Comparison of ENCODE assay signal across 15 cellular contexts in the genomic region with DNA sequence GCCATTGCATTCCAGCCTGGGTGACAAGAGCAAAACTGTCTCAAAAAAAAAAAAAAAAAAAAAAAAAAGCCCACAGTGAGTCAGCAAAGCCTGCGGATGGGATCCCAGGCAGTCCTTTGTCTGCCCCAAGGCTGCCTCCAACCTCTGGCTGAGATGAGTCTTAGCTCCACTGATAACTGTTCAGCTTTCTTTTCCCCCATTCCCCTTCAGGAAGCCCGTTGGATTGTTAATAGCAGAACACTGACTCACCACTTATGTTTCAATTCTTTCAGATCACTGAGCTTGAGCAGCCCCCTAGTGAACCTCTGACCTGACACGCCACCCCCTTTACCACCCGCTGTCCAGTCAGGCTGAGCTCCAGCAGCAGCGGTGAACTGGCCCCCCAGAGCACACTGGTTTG. TPM values are rescaled to one million over a fixed set of nuclear protein-coding genes. Genes with fewer than 3 reads are reported as not detected.
A peak's percentile ranks its signal among the peaks of the same experiment; 100 is the strongest.
DNase-seq lines count a peak whose midpoint lies in the region; ATAC-seq and TF ChIP-seq lines count a peak whose summit lies in the region.
"Had no signal": no experiment of that assay in that cellular context is flagged by ENCODE, and none has a peak within 500 bp of the region (broad histone marks: within the 10 kb centered on the region; RNA-seq: fewer than 3 reads in every experiment).

No MANE protein-coding gene starts in this region.

- no peaks in the 10 kb centered on the region for H3K36me3 ChIP-seq in SK-N-SH (replicated peaks in 1 of 2; ENCODE audit: control insufficient read depth in 1 of 2, insufficient read depth in 2 of 2, low read length in 1 of 2)
- H3K36me3 ChIP-seq in testis (ENCODE audit: low read depth, missing control alignments) = no peaks in the 10 kb centered on the region
- H3K36me3 ChIP-seq: tibial artery had no signal

- H3K9me2 ChIP-seq in SK-N-SH = no peaks in the 10 kb centered on the region

- H3K9me3 ChIP-seq in SK-N-SH (no peaks in the 10 kb centered on the region), testis (no peaks in the 10 kb centered on the region)
- H3K9me3 ChIP-seq: tibial artery had no signal

- H3K4me2 ChIP-seq in SK-N-SH = peak overlapping the region; percentile 19; the same call in 1 of the 2 replicates

- CTCF ChIA-PET in SK-N-SH (lab: Yijun Ruan, JAX) = no interaction called here

- peak in 1 of 2 experiments; percentile 89; a peak in 1 of 4 replicates for TF ChIP-seq EP300 in SK-N-SH (IDR thresholded peaks at IDR 0.05; ENCODE audit: borderline replicate concordance in 1 of 2, low read depth in 1 of 2, low read length in 1 of 2)

- no peak for TF ChIP-seq CTCF in SK-N-SH (IDR thresholded peaks at IDR 0.05)
- no peak for TF ChIP-seq CTCF in fibroblast of pulmonary artery (IDR thresholded peaks at IDR 0.05; ENCODE audit: low read length, missing control alignments)
- TF ChIP-seq CTCF in testis (IDR thresholded peaks at IDR 0.05) = no peak

- peaks cover 28% of the 10 kb centered on the region for H3F3A ChIP-seq in SK-N-SH (replicated peaks; ENCODE audit: insufficient read depth)

- TF ChIP-seq RAD21 in SK-N-SH (IDR thresholded peaks at IDR 0.05; ENCODE audit: low read length) = no peak

- H3K79me2 ChIP-seq in SK-N-SH (ENCODE audit: insufficient read depth) = no peaks in the 10 kb centered on the region

- peak overlapping the region; percentile 52; the same call in 1 of the 2 replicates for H2AFZ ChIP-seq in SK-N-SH (ENCODE audit: low read depth)

- H3K4me3 ChIP-seq in SK-N-SH (ENCODE audit: low read depth in 2 of 2, low read length in 1 of 2) (no peak overlapping the region), fibroblast of pulmonary artery (replicated peaks; ENCODE audit: low read depth, low read length) (no peak overlapping the region), testis (no peak overlapping the region)
- H3K4me3 ChIP-seq: GM12878, tibial artery had no signal

- H3K27me3 ChIP-seq in SK-N-SH (ENCODE audit: insufficient read depth) (no peaks in the 10 kb centered on the region), testis (no peaks in the 10 kb centered on the region)
- H3K27me3 ChIP-seq: tibial artery had no signal

- peak overlapping the region; percentile 2 to 93; a peak in 3 of 4 replicates for H3K27ac ChIP-seq in SK-N-SH (ENCODE audit: low read depth in 2 of 2, low read length in 1 of 2)
- H3K27ac ChIP-seq in testis = no peak overlapping the region
- H3K27ac ChIP-seq: 22Rv1 had no signal

- intact Hi-C loops in testis (cut with DNase I; ENCODE audit: low total_unique reads) = no loop called here

- DNase-seq in DMS53 (lab: John Stamatoyannopoulos, UW) (peak; percentile 11), DMS53 treated with DMSO at 0.1 percent for 48 hours (lab: John Stamatoyannopoulos, UW; ENCODE audit: unreplicated experiment) (no peak), SK-N-SH (no peak), fibroblast of pulmonary artery (ENCODE audit: low read depth) (peak; percentile 95), stromal cell of bone marrow (ENCODE audit: low read depth) (peak; percentile 68), testis (no peak)
- DNase-seq: activated CD4-positive, alpha-beta memory T cell treated with anti-CD3 and anti-CD28 coated beads for 36 hours; aorta; glutamatergic neuron; tibial artery had no signal

- ATAC-seq in HG03045 (IDR thresholded peaks at IDR 0.05; ENCODE audit: unreplicated experiment) (no peak), GM19324 (IDR thresholded peaks at IDR 0.05; ENCODE audit: low FRiP score, unreplicated experiment) (no peak)
- ATAC-seq: GM12878 had no signal

- no peak for TF ChIP-seq POLR2A in testis (IDR thresholded peaks at IDR 0.05)

- H3K9ac ChIP-seq in SK-N-SH = peak overlapping the region; percentile 46; the same call in 1 of the 2 replicates

- POLR2A ChIA-PET in SK-N-SH (lab: Yijun Ruan, JAX) = no interaction called here

- H3K4me1 ChIP-seq in SK-N-SH (ENCODE audit: control insufficient read depth in 1 of 2, insufficient read depth in 2 of 2, low read depth in 1 of 2, low read length in 1 of 2) = peaks cover 17 to 26% of the 10 kb centered on the region in 2 experiments; a peak in 3 of 4 replicates
- peaks cover under 1% of the 10 kb centered on the region for H3K4me1 ChIP-seq in testis

- WGBS in SK-N-SH (ENCODE audit: low lambda C conversion rate) = 3% methylated on average over 5 of the region's 5 CpGs
- 68 to 82% methylated on average over 4 to 5 of the region's 5 CpGs for WGBS in testis, 2 donors

- H4K20me1 ChIP-seq in SK-N-SH (ENCODE audit: insufficient read depth) = no peaks in the 10 kb centered on the region

TF ChIP-seq in SK-N-SH, 30 proteins besides CTCF, POLR2A, EP300 and RAD21 (continues in another document):
- peak; percentile 65 for TF ChIP-seq FOSL2 (IDR thresholded peaks at IDR 0.05; ENCODE audit: borderline replicate concordance, low read depth)
- TF ChIP-seq NRF1 (IDR thresholded peaks at IDR 0.05; ENCODE audit: low read depth, low read length) = no peak
- peak; percentile 96; the same call in 1 of the 2 replicates for TF ChIP-seq RXRA (IDR thresholded peaks at IDR 0.05; ENCODE audit: borderline replicate concordance, low read depth)
- TF ChIP-seq, protein P1, sequence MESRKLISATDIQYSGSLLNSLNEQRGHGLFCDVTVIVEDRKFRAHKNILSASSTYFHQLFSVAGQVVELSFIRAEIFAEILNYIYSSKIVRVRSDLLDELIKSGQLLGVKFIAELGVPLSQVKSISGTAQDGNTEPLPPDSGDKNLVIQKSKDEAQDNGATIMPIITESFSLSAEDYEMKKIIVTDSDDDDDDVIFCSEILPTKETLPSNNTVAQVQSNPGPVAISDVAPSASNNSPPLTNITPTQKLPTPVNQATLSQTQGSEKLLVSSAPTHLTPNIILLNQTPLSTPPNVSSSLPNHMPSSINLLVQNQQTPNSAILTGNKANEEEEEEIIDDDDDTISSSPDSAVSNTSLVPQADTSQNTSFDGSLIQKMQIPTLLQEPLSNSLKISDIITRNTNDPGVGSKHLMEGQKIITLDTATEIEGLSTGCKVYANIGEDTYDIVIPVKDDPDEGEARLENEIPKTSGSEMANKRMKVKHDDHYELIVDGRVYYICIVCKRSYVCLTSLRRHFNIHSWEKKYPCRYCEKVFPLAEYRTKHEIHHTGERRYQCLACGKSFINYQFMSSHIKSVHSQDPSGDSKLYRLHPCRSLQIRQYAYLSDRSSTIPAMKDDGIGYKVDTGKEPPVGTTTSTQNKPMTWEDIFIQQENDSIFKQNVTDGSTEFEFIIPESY (IDR thresholded peaks at IDR 0.05; ENCODE audit: borderline replicate concordance, low read depth) = no peak
- TF ChIP-seq POLR2AphosphoS5 (IDR thresholded peaks at IDR 0.05; ENCODE audit: low read depth, low read length) = peak; percentile 27; the same call in 1 of the 2 replicates
- TF ChIP-seq EZH2phosphoT487 (IDR thresholded peaks at IDR 0.05; ENCODE audit: borderline replicate concordance, low read depth) = no peak
- no peak for TF ChIP-seq GATA2 (CRISPR knock-in tag; IDR thresholded peaks at IDR 0.05)
- TF ChIP-seq MEF2A (IDR thresholded peaks at IDR 0.05; ENCODE audit: borderline replicate concordance, low read depth) = no peak
- TF ChIP-seq, protein P2, sequence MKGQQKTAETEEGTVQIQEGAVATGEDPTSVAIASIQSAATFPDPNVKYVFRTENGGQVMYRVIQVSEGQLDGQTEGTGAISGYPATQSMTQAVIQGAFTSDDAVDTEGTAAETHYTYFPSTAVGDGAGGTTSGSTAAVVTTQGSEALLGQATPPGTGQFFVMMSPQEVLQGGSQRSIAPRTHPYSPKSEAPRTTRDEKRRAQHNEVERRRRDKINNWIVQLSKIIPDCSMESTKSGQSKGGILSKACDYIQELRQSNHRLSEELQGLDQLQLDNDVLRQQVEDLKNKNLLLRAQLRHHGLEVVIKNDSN (IDR thresholded peaks at IDR 0.05; ENCODE audit: borderline replicate concordance, low read depth) = no peak
- TF ChIP-seq FOXM1 (IDR thresholded peaks at IDR 0.05; ENCODE audit: low read depth) = 0 out of 2 replicates have a peak, but pooled peaks have one; percentile 52
- TF ChIP-seq IRF3 (IDR thresholded peaks at IDR 0.05; ENCODE audit: low read depth, low read length) = no peak

RNA-seq across cellular contexts. Expression of gene ERG, which starts 57.5 kb away (rescaled TPM):
- polyA plus RNA-seq in SK-N-SH (2012; rRNA removed) = 0.05 TPM in 1 of 2 replicates, not detected in the other
- polyA plus RNA-seq in SK-N-SH (2012; cell fraction: cytosol; rRNA removed) = 0.03 TPM in 1 of 2 replicates, not detected in the other
- polyA plus RNA-seq in SK-N-SH (2012; cell fraction: nucleus; rRNA removed) = 0.01 and 0.04 TPM in 2 replicates
- total RNA-seq in testis = 1 to 10 TPM; 5.0 to 8.0 TPM
- polyA plus RNA-seq in testis (ENCODE audit: insufficient read depth, low read depth, low replicate concordance) = 3.7 TPM
- total RNA-seq: activated CD4-positive, alpha-beta memory T cell treated with anti-CD3 and anti-CD28 coated beads for 36 hours; GM12878 had no signal
- polyA plus RNA-seq: GM12878, neural cell had no signal

Comparison
In these comparisons a context has a peak if more than half of its experiments do, and no peak if none do; other contexts are left out.
1. DNase-seq: peak in DMS53 (single experiment), fibroblast of pulmonary artery (single experiment) and stromal cell of bone marrow (single experiment); none in DMS53 treated with DMSO at 0.1 percent for 48 hours (single experiment), SK-N-SH (single experiment) and testis (single experiment).
2. H3K27ac ChIP-seq: peak in SK-N-SH (2 of 2); none in testis (0 of 2).